In genomic region chr14:55752580-55753365, GRCh38 we compare ENCODE assay signal across 12 cellular contexts.
A peak's percentile ranks its signal among the peaks of the same experiment; 100 is the strongest.
DNase-seq lines count a peak whose midpoint lies in the region; ATAC-seq and TF ChIP-seq lines count a peak whose summit lies in the region.
"Had no signal": no experiment of that assay in that cellular context is flagged by ENCODE, and none has a peak within 500 bp of the region (broad histone marks: within the 10 kb centered on the region; RNA-seq: fewer than 3 reads in every experiment).

No MANE protein-coding gene starts in this region.

- H3K4me1 ChIP-seq in RWPE2 (ENCODE audit: insufficient read depth, poor library complexity, severe bottlenecking): peaks cover 21% of the 10 kb centered on the region
- H3K4me1 ChIP-seq: parathyroid adenoma had no signal

- no peaks in the 10 kb centered on the region for H3K9me3 ChIP-seq in RWPE2 (ENCODE audit: severe bottlenecking)
- H3K9me3 ChIP-seq: Peyer's patch had no signal

- DNase-seq in SIG-M5 treated with dmso at 0.1 percent for 504 hours (lab: John Stamatoyannopoulos, UW; ENCODE audit: unreplicated experiment) (peak; percentile 54), SIG-M5 (lab: John Stamatoyannopoulos, UW) (no peak), RWPE2 (ENCODE audit: low spot score) (peak; percentile 80), glomerular visceral epithelial cell (ENCODE audit: extremely low spot score) (peak; percentile 23), NCI-H446 (lab: John Stamatoyannopoulos, UW) (no peak), DMS 273 treated with DMSO at 0.1 percent for 48 hours (lab: John Stamatoyannopoulos, UW) (no peak)
- no peak for DNase-seq in activated naive CD8-positive, alpha-beta T cell treated with anti-CD3 and anti-CD28 coated beads for 36 hours
- DNase-seq: effector memory CD8-positive, alpha-beta T cell; Peyer's patch had no signal

- no peak overlapping the region for H3K27ac Mint-ChIP-seq in activated naive CD8-positive, alpha-beta T cell treated with anti-CD3 and anti-CD28 coated beads for 36 hours
- H3K27ac Mint-ChIP-seq: B cell; effector memory CD8-positive, alpha-beta T cell had no signal

- no peaks in the 10 kb centered on the region for H3K36me3 ChIP-seq in RWPE2 (ENCODE audit: low read depth)
- H3K36me3 ChIP-seq: Peyer's patch had no signal

- H3K9me3 Mint-ChIP-seq in activated naive CD8-positive, alpha-beta T cell treated with anti-CD3 and anti-CD28 coated beads for 36 hours: no peaks in the 10 kb centered on the region
- H3K9me3 Mint-ChIP-seq: effector memory CD8-positive, alpha-beta T cell had no signal

- no peak for TF ChIP-seq CTCF in RWPE2 (IDR thresholded peaks at IDR 0.05; ENCODE audit: poor library complexity, severe bottlenecking)

- H3K27me3 Mint-ChIP-seq in activated naive CD8-positive, alpha-beta T cell treated with anti-CD3 and anti-CD28 coated beads for 36 hours: no peaks in the 10 kb centered on the region
- H3K27me3 Mint-ChIP-seq: B cell; effector memory CD8-positive, alpha-beta T cell had no signal

- no peaks in the 10 kb centered on the region for H3K36me3 Mint-ChIP-seq in activated naive CD8-positive, alpha-beta T cell treated with anti-CD3 and anti-CD28 coated beads for 36 hours

- H3K27me3 ChIP-seq in RWPE2 (ENCODE audit: insufficient read depth, poor library complexity, severe bottlenecking): no peaks in the 10 kb centered on the region
- H3K27me3 ChIP-seq: Peyer's patch had no signal

- H3K4me3 ChIP-seq in RWPE2 (ENCODE audit: severe bottlenecking): no peak overlapping the region
- H3K4me3 ChIP-seq: Peyer's patch had no signal

- peak overlapping the region; percentile 7 for H3K27ac ChIP-seq in RWPE2 (ENCODE audit: poor library complexity, severe bottlenecking)
- H3K27ac ChIP-seq: parathyroid adenoma, Peyer's patch had no signal

- no peaks in the 10 kb centered on the region for H3K4me1 Mint-ChIP-seq in activated naive CD8-positive, alpha-beta T cell treated with anti-CD3 and anti-CD28 coated beads for 36 hours
- H3K4me1 Mint-ChIP-seq: B cell had no signal

- H3K4me3 Mint-ChIP-seq in activated naive CD8-positive, alpha-beta T cell treated with anti-CD3 and anti-CD28 coated beads for 36 hours: no peak overlapping the region
- H3K4me3 Mint-ChIP-seq: B cell; effector memory CD8-positive, alpha-beta T cell had no signal

- ATAC-seq in RWPE2 (ENCODE audit: low read depth) (peak; percentile 76), HG03432 (IDR thresholded peaks at IDR 0.05; ENCODE audit: unreplicated experiment) (no peak)
- ATAC-seq: effector memory CD8-positive, alpha-beta T cell had no signal

Comparison
In these comparisons a context has a peak if more than half of its experiments do, and no peak if none do; other contexts are left out.
1. DNase-seq: peak in SIG-M5 treated with dmso at 0.1 percent for 504 hours (single experiment), RWPE2 (single experiment) and glomerular visceral epithelial cell (single experiment); none in SIG-M5 (single experiment), NCI-H446 (0 of 2), activated naive CD8-positive, alpha-beta T cell treated with anti-CD3 and anti-CD28 coated beads for 36 hours (single experiment) and DMS 273 treated with DMSO at 0.1 percent for 48 hours (single experiment).